ENCODE assay signal across 1 cellular context in the genomic region with DNA sequence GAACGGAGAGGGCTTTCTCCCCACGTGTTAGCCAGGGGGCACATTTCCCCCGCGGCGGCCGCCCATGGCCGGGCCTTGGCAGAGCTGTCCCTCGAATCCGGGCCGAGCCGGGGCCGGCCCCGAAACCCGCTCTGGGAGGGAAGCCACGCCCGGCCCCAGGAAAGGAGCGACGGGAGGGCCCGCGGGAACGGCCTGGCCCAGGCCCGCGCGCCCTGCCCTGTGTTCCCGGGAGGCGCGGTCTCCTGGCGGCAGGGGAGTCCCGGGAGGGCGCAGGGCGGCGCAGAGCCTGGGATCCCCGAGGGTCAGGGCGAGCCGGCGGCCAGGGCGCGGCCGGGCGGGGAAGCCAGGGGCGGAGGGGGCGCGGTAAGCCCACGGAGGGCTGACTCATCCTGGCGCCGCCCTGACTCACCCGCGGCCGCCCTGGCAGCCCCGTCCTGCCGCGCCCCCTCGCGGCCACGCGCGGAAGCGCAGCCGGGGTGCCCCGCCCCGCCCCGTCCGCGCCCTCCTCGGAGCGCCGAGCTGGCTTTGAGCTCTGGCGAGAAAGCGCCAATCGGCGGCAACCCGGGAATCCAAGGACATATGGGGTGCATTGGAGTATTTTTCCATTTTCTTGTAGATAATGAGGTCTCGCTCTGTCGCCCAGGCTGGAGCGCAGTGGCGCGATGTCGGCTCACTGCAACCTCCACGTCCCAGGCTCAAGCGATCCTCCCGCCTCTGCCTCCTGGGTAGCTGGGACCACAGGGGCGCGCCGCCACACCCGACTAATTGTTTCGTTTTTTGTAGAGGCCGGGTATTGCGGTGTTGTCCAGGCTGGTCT.
TF ChIP-seq lines count a peak whose summit lies in the region.

No MANE protein-coding gene starts in this region.

TF ChIP-seq in HEK293, 187 proteins besides CTCF, POLR2A, EP300 and RAD21 (continued from another document):
- TF ChIP-seq ZNF561 (tag by site-specific recombination; IDR thresholded peaks at IDR 0.05; ENCODE audit: borderline replicate concordance) (peak; percentile 85; the same call in 1 of the 2 replicates), GLIS2 (tag by site-specific recombination; IDR thresholded peaks at IDR 0.05) (peak; percentile 86), ZNF776 (tag by site-specific recombination; IDR thresholded peaks at IDR 0.05; ENCODE audit: borderline replicate concordance) (no peak), ZBTB17 (tag by site-specific recombination; IDR thresholded peaks at IDR 0.05) (peak; percentile 84), GLIS1 (tag by site-specific recombination; IDR thresholded peaks at IDR 0.05) (peak; percentile 85), ZNF184 (tag by site-specific recombination; IDR thresholded peaks at IDR 0.05) (0 out of 2 replicates have a peak, but pooled peaks have one; percentile 55), ZNF416 (tag by site-specific recombination; IDR thresholded peaks at IDR 0.05) (no peak), ZNF239 (tag by site-specific recombination; IDR thresholded peaks at IDR 0.05) (no peak), ZNF433 (tag by site-specific recombination; IDR thresholded peaks at IDR 0.05; ENCODE audit: low read depth) (no peak), ZIC2 (tag by site-specific recombination; IDR thresholded peaks at IDR 0.05) (peak; percentile 62), ZBTB20 (tag by site-specific recombination; IDR thresholded peaks at IDR 0.05) (peak; percentile 46; the same call in 1 of the 2 replicates), KLF10 (tag by site-specific recombination; IDR thresholded peaks at IDR 0.05) (peak; percentile 82), ZNF677 (tag by site-specific recombination; IDR thresholded peaks at IDR 0.05) (0 out of 2 replicates have a peak, but pooled peaks have one; percentile 5), ZNF114 (tag by site-specific recombination; IDR thresholded peaks at IDR 0.05) (no peak), EGR2 (tag by site-specific recombination; IDR thresholded peaks at IDR 0.05; ENCODE audit: low read depth) (no peak), ZNF16 (tag by site-specific recombination; IDR thresholded peaks at IDR 0.05; ENCODE audit: low read depth) (no peak), IKZF3 (tag by site-specific recombination; IDR thresholded peaks at IDR 0.05) (peak; percentile 87)
- TF ChIP-seq, protein P1, sequence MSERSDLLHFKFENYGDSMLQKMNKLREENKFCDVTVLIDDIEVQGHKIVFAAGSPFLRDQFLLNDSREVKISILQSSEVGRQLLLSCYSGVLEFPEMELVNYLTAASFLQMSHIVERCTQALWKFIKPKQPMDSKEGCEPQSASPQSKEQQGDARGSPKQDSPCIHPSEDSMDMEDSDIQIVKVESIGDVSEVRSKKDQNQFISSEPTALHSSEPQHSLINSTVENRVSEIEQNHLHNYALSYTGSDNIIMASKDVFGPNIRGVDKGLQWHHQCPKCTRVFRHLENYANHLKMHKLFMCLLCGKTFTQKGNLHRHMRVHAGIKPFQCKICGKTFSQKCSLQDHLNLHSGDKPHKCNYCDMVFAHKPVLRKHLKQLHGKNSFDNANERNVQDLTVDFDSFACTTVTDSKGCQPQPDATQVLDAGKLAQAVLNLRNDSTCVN (tag by site-specific recombination; optimal IDR thresholded peaks at IDR 0.05), result peak; percentile 84
- TF ChIP-seq, protein P2, sequence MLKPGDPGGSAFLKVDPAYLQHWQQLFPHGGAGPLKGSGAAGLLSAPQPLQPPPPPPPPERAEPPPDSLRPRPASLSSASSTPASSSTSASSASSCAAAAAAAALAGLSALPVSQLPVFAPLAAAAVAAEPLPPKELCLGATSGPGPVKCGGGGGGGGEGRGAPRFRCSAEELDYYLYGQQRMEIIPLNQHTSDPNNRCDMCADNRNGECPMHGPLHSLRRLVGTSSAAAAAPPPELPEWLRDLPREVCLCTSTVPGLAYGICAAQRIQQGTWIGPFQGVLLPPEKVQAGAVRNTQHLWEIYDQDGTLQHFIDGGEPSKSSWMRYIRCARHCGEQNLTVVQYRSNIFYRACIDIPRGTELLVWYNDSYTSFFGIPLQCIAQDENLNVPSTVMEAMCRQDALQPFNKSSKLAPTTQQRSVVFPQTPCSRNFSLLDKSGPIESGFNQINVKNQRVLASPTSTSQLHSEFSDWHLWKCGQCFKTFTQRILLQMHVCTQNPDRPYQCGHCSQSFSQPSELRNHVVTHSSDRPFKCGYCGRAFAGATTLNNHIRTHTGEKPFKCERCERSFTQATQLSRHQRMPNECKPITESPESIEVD (tag by site-specific recombination; IDR thresholded peaks at IDR 0.05), result no peak
